ENCODE assay signal across 22 cellular contexts in the genomic region with DNA sequence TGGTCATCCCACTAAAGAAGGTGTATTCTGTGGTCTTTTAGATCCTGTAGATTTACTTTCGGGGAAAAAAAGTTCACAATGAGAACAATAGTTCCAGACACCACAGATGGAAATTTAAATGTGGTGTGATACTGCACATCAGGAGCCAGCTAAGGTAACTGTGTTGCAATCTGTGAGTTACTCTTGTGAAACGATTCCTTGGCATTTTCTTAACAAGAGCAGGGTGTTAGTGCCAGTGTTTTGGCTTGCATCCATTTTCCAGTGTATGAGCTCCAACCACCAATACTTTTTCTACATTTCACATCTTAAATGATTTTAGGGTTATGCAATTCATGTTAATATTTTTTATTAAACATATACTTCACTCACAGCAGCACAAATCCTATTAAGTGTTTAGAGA.
DNase-seq lines count a peak whose midpoint lies in the region; ATAC-seq, FAIRE-seq and TF ChIP-seq lines count a peak whose summit lies in the region.
"Had no signal": no experiment of that assay in that cellular context is flagged by ENCODE, and none has a peak within 500 bp of the region (broad histone marks: within the 10 kb centered on the region; RNA-seq: fewer than 3 reads in every experiment).

No MANE protein-coding gene starts in this region.

- no peaks in the 10 kb centered on the region for H4K20me1 ChIP-seq in HepG2 (ENCODE audit: insufficient read depth, low read length)

- CTCF ChIA-PET in HepG2 (lab: Yijun Ruan, JAX; ENCODE audit: low intra/inter-chr PET ratio, low total read pairs) = no interaction called here

- TF ChIP-seq EP300 in HepG2 (IDR thresholded peaks at IDR 0.05; ENCODE audit: low read depth in 2 of 2, low read length in 2 of 2) = no peak
- no peak for TF ChIP-seq EP300 in HepG2 (CRISPR knock-in tag; IDR thresholded peaks at IDR 0.05; ENCODE audit: borderline replicate concordance)

- BruUV-seq in HepG2 (replicated peaks; lab: Mats Ljungman, UMichigan) = no TSS peak

- ATAC-seq in HepG2 (no peak), right lobe of liver (no peak)
- ATAC-seq: mucosa of descending colon; right cardiac atrium; stimulated activated naive CD8-positive, alpha-beta T cell treated with anti-CD3 and anti-CD28 coated beads, Interleukin-15, Interleukin-2, amounts not matched to agents 100 U/mL and 50 U/mL, for 24 hours had no signal

- peaks cover 0 to 2% (median 0%) of the 10 kb centered on the region in 7 donors for H3K9me3 Mint-ChIP-seq in CD14-positive monocyte
- H3K9me3 Mint-ChIP-seq in activated CD4-positive, alpha-beta T cell treated with anti-CD3 and anti-CD28 coated beads, Interleukin-2, amount 10 ng/mL, durations not matched to agents 24 days and 14 days = no peaks in the 10 kb centered on the region
- H3K9me3 Mint-ChIP-seq: activated naive CD4-positive, alpha-beta T cell treated with anti-CD3 and anti-CD28 coated beads, Interleukin-2, amount 10 ng/mL, durations not matched to agents 7 days and 5 days; type B pancreatic cell had no signal

- no peak overlapping the region for H3K27ac Mint-ChIP-seq in CD14-positive monocyte
- H3K27ac Mint-ChIP-seq in activated CD4-positive, alpha-beta T cell treated with anti-CD3 and anti-CD28 coated beads, Interleukin-2, amount 10 ng/mL, durations not matched to agents 24 days and 14 days = no peak overlapping the region
- H3K27ac Mint-ChIP-seq: activated CD4-positive, alpha-beta memory T cell treated with anti-CD3 and anti-CD28 coated beads for 36 hours; activated naive CD4-positive, alpha-beta T cell treated with anti-CD3 and anti-CD28 coated beads, Interleukin-2, amount 10 ng/mL, durations not matched to agents 7 days and 5 days; activated T-cell treated with anti-CD3 and anti-CD28 coated beads, Interleukin-2, amount 50 U/mL, for 24 hours; CD4-positive, CD25-positive, alpha-beta regulatory T cell; type B pancreatic cell had no signal

- H3K27ac ChIP-seq in HepG2 (ENCODE audit: extremely low read length, insufficient read depth, low read length) (no peak overlapping the region), right lobe of liver (no peak overlapping the region)
- H3K27ac ChIP-seq: brain microvascular endothelial cell, neutrophil had no signal

- no peaks in the 10 kb centered on the region for H3K79me2 ChIP-seq in HepG2 (ENCODE audit: insufficient read depth, low read length)

- H3K4me3 ChIP-seq in HepG2 (replicated peaks in 1 of 3; ENCODE audit: insufficient read depth in 1 of 3, low read depth in 2 of 3, low read length in 3 of 3) (no peak overlapping the region), right lobe of liver (no peak overlapping the region), kidney epithelial cell (ENCODE audit: low read depth, low read length) (no peak overlapping the region)
- H3K4me3 ChIP-seq: mucosa of descending colon had no signal

- no peaks in the 10 kb centered on the region for H3K4me1 ChIP-seq in HepG2 (ENCODE audit: insufficient read depth, low read length)
- no peaks in the 10 kb centered on the region for H3K4me1 ChIP-seq in right lobe of liver

- POLR2A ChIA-PET in HepG2 (lab: Yijun Ruan, JAX) = no interaction called here

- no peak overlapping the region for H2AFZ ChIP-seq in HepG2 (ENCODE audit: low read length)

- DNase-seq in HepG2 (ENCODE audit: low spot score) (no peak), right lobe of liver (no peak), dedifferentiated amniotic fluid mesenchymal stem cell (ENCODE audit: extremely low spot score) (peak; percentile 55), kidney epithelial cell (ENCODE audit: low read depth) (peak; percentile 29), CD14-positive monocyte (ENCODE audit: low spot score) (no peak), DMS153 treated with DMSO at 0.1 percent for 48 hours (lab: John Stamatoyannopoulos, UW; ENCODE audit: unreplicated experiment) (no peak)
- no peak for DNase-seq in activated CD4-positive, alpha-beta T cell treated with anti-CD3 and anti-CD28 coated beads, Interleukin-2, amount 10 ng/mL, durations not matched to agents 24 days and 14 days
- no peak for DNase-seq in stimulated activated CD4-positive, alpha-beta T cell treated with anti-CD3 and anti-CD28 coated beads, Interleukin-1b, Interleukin-23, amount 100 ng/mL, for 48 hours
- DNase-seq: activated CD4-positive, alpha-beta memory T cell treated with anti-CD3 and anti-CD28 coated beads for 36 hours; activated naive CD4-positive, alpha-beta T cell treated with anti-CD3 and anti-CD28 coated beads, Interleukin-2, amount 10 ng/mL, durations not matched to agents 7 days and 5 days; activated T-cell treated with anti-CD3 and anti-CD28 coated beads, Interleukin-2, amount 50 U/mL, for 24 hours; brain microvascular endothelial cell; CD4-positive, CD25-positive, alpha-beta regulatory T cell; DMS79; hypothalamus; mucosa of descending colon; NCI-H187; right cardiac atrium; stimulated activated naive CD8-positive, alpha-beta T cell treated with anti-CD3 and anti-CD28 coated beads, Interleukin-15, Interleukin-2, amounts not matched to agents 100 U/mL and 50 U/mL, for 24 hours; T-helper 1 cell had no signal

- intact Hi-C loops in HepG2 (cut with micrococcal nuclease; ENCODE audit: unreplicated experiment) (no loop called here), right lobe of liver (cut with DNase I) (no loop called here), CD14-positive monocyte (cut with micrococcal nuclease) (no loop called here)
- intact Hi-C loops in activated CD4-positive, alpha-beta T cell treated with anti-CD3 and anti-CD28 coated beads, Interleukin-2, amount 10 ng/mL, durations not matched to agents 24 days and 14 days (cut with micrococcal nuclease) = no loop called here

- H3K4me2 ChIP-seq in HepG2 (ENCODE audit: low read depth, low read length) = no peak overlapping the region

- no peaks in the 10 kb centered on the region for H3K27me3 Mint-ChIP-seq in CD14-positive monocyte (ENCODE audit: low read depth in 3 of 3)
- H3K27me3 Mint-ChIP-seq in activated CD4-positive, alpha-beta T cell treated with anti-CD3 and anti-CD28 coated beads, Interleukin-2, amount 10 ng/mL, durations not matched to agents 24 days and 14 days = no peaks in the 10 kb centered on the region
- H3K27me3 Mint-ChIP-seq: activated CD4-positive, alpha-beta memory T cell treated with anti-CD3 and anti-CD28 coated beads for 36 hours; activated naive CD4-positive, alpha-beta T cell treated with anti-CD3 and anti-CD28 coated beads, Interleukin-2, amount 10 ng/mL, durations not matched to agents 7 days and 5 days; activated T-cell treated with anti-CD3 and anti-CD28 coated beads, Interleukin-2, amount 50 U/mL, for 24 hours; CD4-positive, CD25-positive, alpha-beta regulatory T cell; type B pancreatic cell had no signal

- H3K36me3 ChIP-seq in HepG2 (replicated peaks in 1 of 2; ENCODE audit: control insufficient read depth in 1 of 2, insufficient read depth in 2 of 2, low read length in 2 of 2) (no peaks in the 10 kb centered on the region), right lobe of liver (no peaks in the 10 kb centered on the region), kidney epithelial cell (ENCODE audit: control insufficient read depth, insufficient read depth, low read length) (no peaks in the 10 kb centered on the region)
- H3K36me3 ChIP-seq: brain microvascular endothelial cell, neutrophil had no signal

- in situ Hi-C loops in HepG2 (cut with HindIII; ENCODE audit: extremely low pct_ligation_motif_present, low pct_unique_long_range_greater_than_20kb) = no loop called here

- TF ChIP-seq CTCF in HepG2 (CRISPR knock-in tag; IDR thresholded peaks at IDR 0.05) (no peak), right lobe of liver (IDR thresholded peaks at IDR 0.05) (no peak), kidney epithelial cell (IDR thresholded peaks at IDR 0.05; ENCODE audit: insufficient read depth, low read length, poor library complexity, severe bottlenecking) (no peak), CD14-positive monocyte (IDR thresholded peaks at IDR 0.05) (no peak)

- FAIRE-seq in HepG2 (lab: Jason Lieb, UNC) = no peak

- H3K36me3 Mint-ChIP-seq in CD14-positive monocyte = no peaks in the 10 kb centered on the region
- H3K36me3 Mint-ChIP-seq in activated CD4-positive, alpha-beta T cell treated with anti-CD3 and anti-CD28 coated beads, Interleukin-2, amount 10 ng/mL, durations not matched to agents 24 days and 14 days (ENCODE audit: low read depth) = no peaks in the 10 kb centered on the region
- H3K36me3 Mint-ChIP-seq: activated CD4-positive, alpha-beta memory T cell treated with anti-CD3 and anti-CD28 coated beads for 36 hours; activated naive CD4-positive, alpha-beta T cell treated with anti-CD3 and anti-CD28 coated beads, Interleukin-2, amount 10 ng/mL, durations not matched to agents 7 days and 5 days; CD4-positive, CD25-positive, alpha-beta regulatory T cell; type B pancreatic cell had no signal

- H3K27me3 ChIP-seq in HepG2 (ENCODE audit: control insufficient read depth in 1 of 2, insufficient read depth in 2 of 2, low read length in 2 of 2) (no peaks in the 10 kb centered on the region), right lobe of liver (no peaks in the 10 kb centered on the region), kidney epithelial cell (ENCODE audit: control insufficient read depth, insufficient read depth, low read length) (no peaks in the 10 kb centered on the region)
- H3K27me3 ChIP-seq: brain microvascular endothelial cell, neutrophil had no signal

- H3K9me3 ChIP-seq in HepG2 (ENCODE audit: low read length) (no peaks in the 10 kb centered on the region), right lobe of liver (no peaks in the 10 kb centered on the region)
- H3K9me3 ChIP-seq: mucosa of descending colon, neutrophil had no signal

- H3K9ac ChIP-seq in HepG2 (ENCODE audit: insufficient read depth, low read depth, low read length) = no peak overlapping the region

- H3K4me3 Mint-ChIP-seq in CD14-positive monocyte = no peak overlapping the region
- no peak overlapping the region for H3K4me3 Mint-ChIP-seq in activated CD4-positive, alpha-beta T cell treated with anti-CD3 and anti-CD28 coated beads, Interleukin-2, amount 10 ng/mL, durations not matched to agents 24 days and 14 days
- H3K4me3 Mint-ChIP-seq: activated CD4-positive, alpha-beta memory T cell treated with anti-CD3 and anti-CD28 coated beads for 36 hours; activated naive CD4-positive, alpha-beta T cell treated with anti-CD3 and anti-CD28 coated beads, Interleukin-2, amount 10 ng/mL, durations not matched to agents 7 days and 5 days; activated T-cell treated with anti-CD3 and anti-CD28 coated beads, Interleukin-2, amount 50 U/mL, for 24 hours; CD4-positive, CD25-positive, alpha-beta regulatory T cell; type B pancreatic cell had no signal

- WGBS in HepG2 (ENCODE audit: low lambda C conversion rate) = 5% methylated on average over 2 of the region's 2 CpGs
- WGBS in right lobe of liver (ENCODE audit: insufficient coverage, low coverage, low lambda C conversion rate, missing lambda C conversion rate) = 29% methylated on average over 2 of the region's 2 CpGs

- TF ChIP-seq RAD21 in HepG2 (CRISPR knock-in tag; IDR thresholded peaks at IDR 0.05) = no peak

- no peaks in the 10 kb centered on the region for H3K4me1 Mint-ChIP-seq in CD14-positive monocyte
- no peaks in the 10 kb centered on the region for H3K4me1 Mint-ChIP-seq in activated CD4-positive, alpha-beta T cell treated with anti-CD3 and anti-CD28 coated beads, Interleukin-2, amount 10 ng/mL, durations not matched to agents 24 days and 14 days
- H3K4me1 Mint-ChIP-seq: activated naive CD4-positive, alpha-beta T cell treated with anti-CD3 and anti-CD28 coated beads, Interleukin-2, amount 10 ng/mL, durations not matched to agents 7 days and 5 days; CD4-positive, CD25-positive, alpha-beta regulatory T cell had no signal

- TF ChIP-seq POLR2A in HepG2 (IDR thresholded peaks at IDR 0.05; ENCODE audit: insufficient read depth in 1 of 2, low read depth in 2 of 2, low read length in 2 of 2) (no peak), right lobe of liver (IDR thresholded peaks at IDR 0.05) (no peak)

Comparison
In these comparisons a context has a peak if more than half of its experiments do, and no peak if none do; other contexts are left out.
1. DNase-seq: peak in dedifferentiated amniotic fluid mesenchymal stem cell (single experiment) and kidney epithelial cell (single experiment); none in HepG2 (single experiment), right lobe of liver (0 of 3), CD14-positive monocyte (single experiment), activated CD4-positive, alpha-beta T cell treated with anti-CD3 and anti-CD28 coated beads, Interleukin-2, amount 10 ng/mL, durations not matched to agents 24 days and 14 days (single experiment), stimulated activated CD4-positive, alpha-beta T cell treated with anti-CD3 and anti-CD28 coated beads, Interleukin-1b, Interleukin-23, amount 100 ng/mL, for 48 hours (single experiment) and DMS153 treated with DMSO at 0.1 percent for 48 hours (single experiment).